15 cellular contexts compared by ENCODE assay signal in genomic region chr11:9738126-9738525, GRCh38.
DNase-seq lines count a peak whose midpoint lies in the region; ATAC-seq and TF ChIP-seq lines count a peak whose summit lies in the region.
"Had no signal": no experiment of that assay in that cellular context is flagged by ENCODE, and none has a peak within 500 bp of the region (broad histone marks: within the 10 kb centered on the region; RNA-seq: fewer than 3 reads in every experiment).

No MANE protein-coding gene starts in this region.

- peak overlapping the region; percentile 80 for H2AK5ac ChIP-seq in trophoblast cell (ENCODE audit: low read length)

- BruUV-seq in Caco-2 (replicated peaks; lab: Mats Ljungman, UMichigan): no TSS peak

- no peak overlapping the region for H4K91ac ChIP-seq in trophoblast cell (ENCODE audit: low read depth, low read length)

- POLR2A ChIA-PET in Caco-2 (lab: Charles Lee): no interaction called here
- POLR2A ChIA-PET in naive thymus-derived CD8-positive, alpha-beta T cell (lab: Charles Lee): no interaction called here

- no peak overlapping the region for H3K23ac ChIP-seq in trophoblast cell (ENCODE audit: low read length)

- no peak for TF ChIP-seq POLR2A in GM18505 (IDR thresholded peaks at IDR 0.05; ENCODE audit: borderline replicate concordance, extremely low read depth, insufficient read depth, insufficient read length)

- H3K27ac ChIP-seq in trophoblast cell (ENCODE audit: low read depth, low read length): peak overlapping the region; percentile 12

- no peak overlapping the region for H3K9ac ChIP-seq in trophoblast cell (ENCODE audit: low read length)

- H4K12ac ChIP-seq in trophoblast cell (ENCODE audit: low read depth, low read length): no peak overlapping the region

- intact Hi-C loops in Caco-2 (cut with micrococcal nuclease; ENCODE audit: unreplicated experiment): no loop called here

- no peak for DNase-seq in Caco-2
- DNase-seq in NCI-H510A treated with DMSO at 0.1 percent for 48 hours (lab: John Stamatoyannopoulos, UW): peak; percentile 58
- DNase-seq in foreskin melanocyte: peak; percentile 94
- peak in 1 of 2 donors; percentile 18 for DNase-seq in trophoblast cell
- no peak for DNase-seq in NCI-H2196 (lab: John Stamatoyannopoulos, UW; ENCODE audit: unreplicated experiment)
- DNase-seq in HPDE6-E6E7 (ENCODE audit: extremely low spot score): no peak
- DNase-seq in naive thymus-derived CD8-positive, alpha-beta T cell: no peak
- DNase-seq: activated CD4-positive, alpha-beta T cell treated with anti-CD3 and anti-CD28 coated beads, Interleukin-2, amount 50 U/mL, for 1 hour; activated gamma-delta T cell treated with Interleukin-2 at 50 U/mL for 16 hours; CD4-positive, alpha-beta memory T cell; NCI-H2171; OCI-M1; posterior cingulate gyrus; stimulated activated naive CD4-positive, alpha-beta T cell had no signal

- peaks cover 12% of the 10 kb centered on the region for H3K9me3 Mint-ChIP-seq in Caco-2 (ENCODE audit: unreplicated experiment)
- H3K9me3 Mint-ChIP-seq in naive thymus-derived CD8-positive, alpha-beta T cell: peaks cover 8 to 21% (median 17%) of the 10 kb centered on the region in 9 donors

- no peaks in the 10 kb centered on the region for H3K79me2 ChIP-seq in trophoblast cell (ENCODE audit: control insufficient read depth, insufficient read depth, low read length, poor library complexity)

- peak overlapping the region; percentile 23 for H3K18ac ChIP-seq in trophoblast cell (ENCODE audit: low read length)

- H3K14ac ChIP-seq in trophoblast cell (ENCODE audit: low read length): no peak overlapping the region

- H3K9me3 ChIP-seq in Caco-2 (no peaks in the 10 kb centered on the region; the same call in 1 of the 2 replicates), trophoblast cell (ENCODE audit: insufficient read depth, low read depth, low read length) (no peaks in the 10 kb centered on the region)

- peaks cover 9% of the 10 kb centered on the region for H3K79me1 ChIP-seq in trophoblast cell (ENCODE audit: low read length)

- H3K4me2 ChIP-seq in trophoblast cell (ENCODE audit: low read length): no peak overlapping the region

- no peak for TF ChIP-seq CTCF in Caco-2 (IDR thresholded peaks at IDR 0.05; ENCODE audit: insufficient read depth in 1 of 2, low read depth in 1 of 2, low read length in 1 of 2, severe bottlenecking in 1 of 2, unreplicated experiment in 1 of 2)

- no CpG with 5 or more reads among the region's 3 CpGs for WGBS in trophoblast cell (ENCODE audit: extremely low coverage, insufficient coverage, insufficient read length)

- no peak overlapping the region for H3K4me3 ChIP-seq in Caco-2 (ENCODE audit: low read depth, low read length)
- no peak overlapping the region for H3K4me3 ChIP-seq in trophoblast cell (ENCODE audit: low read depth, low read length)

- no peaks in the 10 kb centered on the region for H3K27me3 Mint-ChIP-seq in Caco-2 (ENCODE audit: insufficient read depth, unreplicated experiment)
- H3K27me3 Mint-ChIP-seq in naive thymus-derived CD8-positive, alpha-beta T cell: no peaks in the 10 kb centered on the region
- H3K27me3 Mint-ChIP-seq: CD4-positive, alpha-beta memory T cell had no signal

- no peak overlapping the region for H3K4me3 Mint-ChIP-seq in Caco-2 (ENCODE audit: unreplicated experiment)
- H3K4me3 Mint-ChIP-seq in naive thymus-derived CD8-positive, alpha-beta T cell: no peak overlapping the region
- H3K4me3 Mint-ChIP-seq: CD4-positive, alpha-beta memory T cell had no signal

- ATAC-seq in GM18505 (IDR thresholded peaks at IDR 0.05; ENCODE audit: unreplicated experiment): no peak
- ATAC-seq in naive thymus-derived CD8-positive, alpha-beta T cell: no peak

- H3K4ac ChIP-seq in trophoblast cell (ENCODE audit: low read depth, low read length): no peak overlapping the region

- peaks cover 72% of the 10 kb centered on the region for H3K36me3 Mint-ChIP-seq in Caco-2 (ENCODE audit: insufficient read depth, unreplicated experiment)
- H3K36me3 Mint-ChIP-seq in naive thymus-derived CD8-positive, alpha-beta T cell: peaks cover 8 to 23% (median 18%) of the 10 kb centered on the region in 3 donors

- H3K27ac Mint-ChIP-seq in Caco-2 (ENCODE audit: unreplicated experiment): peak overlapping the region; percentile 63
- peak overlapping the region in 2 of 10 donors; percentile 57 to 65 for H3K27ac Mint-ChIP-seq in naive thymus-derived CD8-positive, alpha-beta T cell

- H3K36me3 ChIP-seq in Caco-2 (ENCODE audit: control insufficient read depth, insufficient read depth, low read length) (peaks cover 3% of the 10 kb centered on the region; the same call in 1 of the 2 replicates), trophoblast cell (ENCODE audit: control insufficient read depth in 1 of 2, insufficient read depth in 2 of 2, low read length in 2 of 2) (peaks cover 6 to 16% of the 10 kb centered on the region in 2 experiments)

- CTCF ChIA-PET in Caco-2 (lab: Charles Lee): interaction anchor here (0.6 kb wide), 1 partner anchor 525 kb away, joined by 4 read pairs; no protein-coding TSS in a partner anchor

- H2BK12ac ChIP-seq in trophoblast cell (ENCODE audit: low read length): peak overlapping the region; percentile 43

- H4K8ac ChIP-seq in trophoblast cell (ENCODE audit: low read depth, low read length): no peak overlapping the region

- H3K4me1 ChIP-seq in Caco-2 (peaks cover 27% of the 10 kb centered on the region), trophoblast cell (ENCODE audit: control insufficient read depth in 1 of 2, insufficient read depth in 2 of 2, low read length in 2 of 2) (peaks cover 13 to 17% of the 10 kb centered on the region in 2 experiments)

- H2BK120ac ChIP-seq in trophoblast cell (ENCODE audit: insufficient read depth, low read length, poor library complexity): no peak overlapping the region

- H2BK5ac ChIP-seq in trophoblast cell (ENCODE audit: low read depth, low read length, poor library complexity): no peak overlapping the region

- H3K27me3 ChIP-seq in Caco-2 (replicated peaks; ENCODE audit: control insufficient read depth, insufficient read depth, low read length) (no peaks in the 10 kb centered on the region), trophoblast cell (ENCODE audit: insufficient read depth, low read length) (no peaks in the 10 kb centered on the region)

- H2AFZ ChIP-seq in trophoblast cell (ENCODE audit: insufficient read depth, low read length, poor library complexity): no peak overlapping the region

- H3K4me1 Mint-ChIP-seq in Caco-2 (ENCODE audit: low read depth, unreplicated experiment): peaks cover 32% of the 10 kb centered on the region
- peaks cover 0 to 28% (median 0%) of the 10 kb centered on the region in 4 donors for H3K4me1 Mint-ChIP-seq in naive thymus-derived CD8-positive, alpha-beta T cell
- H3K4me1 Mint-ChIP-seq: CD4-positive, alpha-beta memory T cell had no signal

Comparison
In these comparisons a context has a peak if more than half of its experiments do, and no peak if none do; other contexts are left out.
1. DNase-seq: peak in NCI-H510A treated with DMSO at 0.1 percent for 48 hours (single experiment) and foreskin melanocyte (single experiment); none in Caco-2 (0 of 2), NCI-H2196 (single experiment), HPDE6-E6E7 (single experiment) and naive thymus-derived CD8-positive, alpha-beta T cell (0 of 10).